ENCODE assay signal across 7 cellular contexts in the genomic region with DNA sequence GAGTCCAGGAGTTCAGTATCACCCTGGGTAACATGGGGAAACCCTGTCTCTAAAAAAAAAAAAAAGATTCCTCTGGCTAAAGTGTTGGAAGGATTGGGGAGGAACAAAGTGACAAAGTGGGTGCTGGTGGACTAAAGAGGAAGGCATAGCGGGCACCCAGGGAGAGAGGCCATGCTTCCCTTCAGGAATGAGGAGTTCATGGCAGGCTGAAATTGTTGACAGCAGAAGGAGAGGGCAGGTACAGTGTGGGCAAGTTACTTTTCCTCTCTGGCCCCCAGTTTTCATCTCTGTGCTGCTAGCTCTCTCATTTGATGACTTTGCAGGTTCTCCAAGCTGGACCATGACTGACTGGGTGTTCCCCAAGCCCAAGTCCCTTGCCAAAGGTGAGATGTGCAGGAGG. TPM values are rescaled to one million over a fixed set of nuclear protein-coding genes. Genes with fewer than 3 reads are reported as not detected.
"Had no signal": no experiment of that assay in that cellular context is flagged by ENCODE, and none has a peak within 500 bp of the region (broad histone marks: within the 10 kb centered on the region; RNA-seq: fewer than 3 reads in every experiment).

No MANE protein-coding gene starts in this region.

- H3K4me3 Mint-ChIP-seq: H9 had no signal

- H3K9me3 Mint-ChIP-seq: H9 had no signal

- H3K27ac Mint-ChIP-seq: H9 had no signal

- FAIRE-seq: H54, HTR-8/SVneo, K562 had no signal

- ATAC-seq: K562 had no signal

- DNase-seq: GOT3, H9, HCEC 1CT, IMR-90 had no signal

- H3K4me3 ChIP-seq: K562 had no signal

RNA-seq across cellular contexts. Expression of gene SYT13, which starts 4.4 kb away (rescaled TPM):
- total RNA-seq: IMR-90 had no signal
- polyA plus RNA-seq: IMR-90 had no signal
